ENCODE assay signal across 28 cellular contexts in the genomic region with DNA sequence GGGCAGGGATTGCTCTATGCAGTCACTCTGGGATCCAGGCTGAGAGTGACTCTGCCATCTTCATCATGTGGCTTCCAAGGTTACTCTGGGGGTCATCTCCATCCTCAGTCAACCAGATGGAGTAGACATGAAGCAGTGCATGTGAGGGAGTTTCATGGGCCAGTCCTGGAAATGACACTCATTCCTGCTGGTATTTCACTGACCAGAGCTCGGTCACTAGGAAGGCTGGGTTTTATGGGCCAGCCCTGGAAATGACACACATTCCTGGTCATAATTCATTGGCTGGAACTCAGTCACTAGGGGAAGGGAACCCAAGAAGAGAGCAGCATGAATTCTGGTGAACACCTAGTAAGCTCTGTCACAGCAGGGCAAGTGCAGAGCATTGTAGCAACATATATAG.
"Had no signal": no experiment of that assay in that cellular context is flagged by ENCODE, and none has a peak within 500 bp of the region (broad histone marks: within the 10 kb centered on the region; RNA-seq: fewer than 3 reads in every experiment).

No MANE protein-coding gene starts in this region.

- H3K4me1 ChIP-seq: adrenal gland, body of pancreas had no signal

- H3K9me3 ChIP-seq: adrenal gland, body of pancreas, gastrocnemius medialis, heart left ventricle had no signal

- H3K27me3 ChIP-seq: adrenal gland, body of pancreas, foreskin keratinocyte, gastrocnemius medialis had no signal

- H3K4me3 ChIP-seq: adrenal gland, body of pancreas, coronary artery, dorsolateral prefrontal cortex, gastrocnemius medialis, heart left ventricle had no signal

- H3K36me3 ChIP-seq: adrenal gland, gastrocnemius medialis, heart left ventricle had no signal

- DNase-seq: activated CD4-positive, alpha-beta T cell treated with anti-CD3 and anti-CD28 coated beads for 1 hour; activated CD4-positive, alpha-beta T cell treated with anti-CD3 and anti-CD28 coated beads for 4 hours; activated CD4-positive, alpha-beta T cell treated with anti-CD3 and anti-CD28 coated beads, Interleukin-2, amount 50 U/mL, for 1 hour; activated CD4-positive, alpha-beta T cell treated with anti-CD3 and anti-CD28 coated beads, Interleukin-2, amount 50 U/mL, for 48 hours; activated CD8-positive, alpha-beta memory T cell treated with anti-CD3 and anti-CD28 coated beads for 24 hours; activated CD8-positive, alpha-beta T cell treated with anti-CD3 and anti-CD28 coated beads for 36 hours; activated effector memory CD4-positive, alpha-beta T cell treated with Interleukin-2 at 50 U/mL for 16 hours; activated gamma-delta T cell treated with Interleukin-2 at 50 U/mL for 16 hours; activated naive CD4-positive, alpha-beta T cell treated with anti-CD3 and anti-CD28 coated beads, Interleukin-2, amount 50 U/mL, for 16 hours; activated naive CD4-positive, alpha-beta T cell treated with Interleukin-2 at 50 U/mL for 16 hours; activated naive CD8-positive, alpha-beta T cell treated with anti-CD3 and anti-CD28 coated beads for 36 hours; activated naive CD8-positive, alpha-beta T cell treated with anti-CD3 and anti-CD28 coated beads, Interleukin-2, amount 50 U/mL, for 24 hours; activated T-cell treated with anti-CD3 and anti-CD28 coated beads, Interleukin-2, amount 50 U/mL, for 4 hours; adrenal gland; amygdala; aorta; body of pancreas; central memory CD4-positive, alpha-beta T cell; dorsolateral prefrontal cortex; effector memory CD4-positive, alpha-beta T cell; endodermal cell; foreskin keratinocyte; gastrocnemius medialis; glutamatergic neuron; heart left ventricle; T-helper 2 cell had no signal

- H3K27ac ChIP-seq: adrenal gland, body of pancreas, coronary artery, dorsolateral prefrontal cortex, foreskin keratinocyte, gastrocnemius medialis, heart left ventricle, VCaP had no signal
